Comparison of ENCODE assay signal across 20 cellular contexts in the genomic region with DNA sequence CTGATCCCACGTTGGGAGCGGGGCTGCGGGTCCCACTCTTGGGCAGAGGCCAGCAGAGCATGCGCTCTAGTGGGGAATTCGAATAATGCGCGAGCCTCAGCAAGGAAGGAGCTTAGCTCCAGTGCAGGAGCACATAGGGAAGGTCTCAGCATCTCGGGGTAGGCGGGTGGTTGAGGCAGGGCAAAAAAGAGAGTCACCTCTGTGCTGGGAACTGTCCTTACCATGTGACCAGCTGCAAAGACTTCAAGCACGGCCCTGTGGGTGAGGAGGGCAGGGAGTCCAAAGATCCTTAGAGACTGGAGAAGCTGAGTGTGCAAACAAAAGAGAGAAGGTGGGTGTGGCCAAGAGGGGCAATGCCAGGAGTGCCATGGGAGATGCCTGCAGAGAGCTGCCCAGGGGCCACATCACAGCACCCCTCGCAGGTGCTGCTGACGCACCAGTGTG.
DNase-seq lines count a peak whose midpoint lies in the region; ATAC-seq and TF ChIP-seq lines count a peak whose summit lies in the region.
"Had no signal": no experiment of that assay in that cellular context is flagged by ENCODE, and none has a peak within 500 bp of the region (broad histone marks: within the 10 kb centered on the region; RNA-seq: fewer than 3 reads in every experiment).

No MANE protein-coding gene starts in this region.

- DNase-seq in ecto neural progenitor cell (ENCODE audit: low spot score) (peak; percentile 54), neuronal stem cell (ENCODE audit: low spot score) (no peak), NAMALWA (ENCODE audit: low spot score) (no peak), A172 (ENCODE audit: low spot score) (no peak), NCI-H1436 treated with DMSO at 0.1 percent for 48 hours (lab: John Stamatoyannopoulos, UW) (no peak)
- DNase-seq: activated naive CD8-positive, alpha-beta T cell treated with anti-CD3 and anti-CD28 coated beads, Interleukin-2, amount 10 ng/mL, durations not matched to agents 7 days and 5 days; cerebellar nuclear complex; DMS79; esophagus squamous epithelium; MG63; NCI-H2171; PC-3; sigmoid colon; stimulated activated CD4-positive, alpha-beta T cell treated with anti-CD3 and anti-CD28 coated beads, Interleukin-4, amount 100 ng/mL, for 4 hours; T-cell had no signal

- peak overlapping the region; percentile 60 for H3K23ac ChIP-seq in neuronal stem cell (ENCODE audit: low read depth, low read length, poor library complexity)

- no peak overlapping the region for H3K4ac ChIP-seq in neuronal stem cell (ENCODE audit: low read length)

- peaks cover 4% of the 10 kb centered on the region for H3K27me3 Mint-ChIP-seq in activated T-helper 17 cell treated with anti-CD3 and anti-CD28 coated beads, Interleukin-2, amount 50 U/mL, for 72 hours
- H3K27me3 Mint-ChIP-seq: T-cell had no signal

- peak overlapping the region; percentile 35 for H4K91ac ChIP-seq in neuronal stem cell (ENCODE audit: low read depth, low read length, poor library complexity)

- H3K9me3 ChIP-seq in Loucy (ENCODE audit: insufficient read depth, low read depth, low read length) (no peaks in the 10 kb centered on the region), neuronal stem cell (replicated peaks in 1 of 2; ENCODE audit: control insufficient read depth in 2 of 2, insufficient read depth in 1 of 2, low read depth in 1 of 2, low read length in 2 of 2) (no peaks in the 10 kb centered on the region)
- H3K9me3 ChIP-seq: esophagus squamous epithelium, MG63, sigmoid colon had no signal

- no peaks in the 10 kb centered on the region for H3F3A ChIP-seq in Loucy (ENCODE audit: low read depth)

- H2BK120ac ChIP-seq in neuronal stem cell (ENCODE audit: low read depth, low read length): no peak overlapping the region

- no peak for ATAC-seq in activated T-helper 17 cell treated with anti-CD3 and anti-CD28 coated beads, Interleukin-2, amount 50 U/mL, for 72 hours (replicated peaks)
- ATAC-seq: PC-3; stimulated activated effector memory CD8-positive, alpha-beta T cell treated with anti-CD3 and anti-CD28 coated beads, Interleukin-12 subunit alpha, Interleukin-12 subunit beta, amount 100 ng/mL, for 72 hours; T-cell had no signal

- no peak overlapping the region for H4K8ac ChIP-seq in neuronal stem cell (ENCODE audit: low read depth, low read length)

- no CpG with 5 or more reads among the region's 12 CpGs for WGBS in neuronal stem cell (ENCODE audit: extremely low coverage in 2 of 2, insufficient read length in 2 of 2, insufficient replicate concordance in 1 of 2), 2 donors

- H2BK12ac ChIP-seq in neuronal stem cell (ENCODE audit: low read length): peak overlapping the region; percentile 53

- H3K36me3 Mint-ChIP-seq in activated T-helper 17 cell treated with anti-CD3 and anti-CD28 coated beads, Interleukin-2, amount 50 U/mL, for 72 hours (ENCODE audit: low read depth): no peaks in the 10 kb centered on the region
- H3K36me3 Mint-ChIP-seq: activated naive CD8-positive, alpha-beta T cell treated with anti-CD3 and anti-CD28 coated beads, Interleukin-2, amount 10 ng/mL, durations not matched to agents 7 days and 5 days; stimulated activated effector memory CD8-positive, alpha-beta T cell treated with anti-CD3 and anti-CD28 coated beads, Interleukin-12 subunit alpha, Interleukin-12 subunit beta, amount 100 ng/mL, for 72 hours; T-cell had no signal

- no peaks in the 10 kb centered on the region for H3K9me3 Mint-ChIP-seq in activated T-helper 17 cell treated with anti-CD3 and anti-CD28 coated beads, Interleukin-2, amount 50 U/mL, for 72 hours
- H3K9me3 Mint-ChIP-seq: activated naive CD8-positive, alpha-beta T cell treated with anti-CD3 and anti-CD28 coated beads, Interleukin-2, amount 10 ng/mL, durations not matched to agents 7 days and 5 days; stimulated activated effector memory CD8-positive, alpha-beta T cell treated with anti-CD3 and anti-CD28 coated beads, Interleukin-12 subunit alpha, Interleukin-12 subunit beta, amount 100 ng/mL, for 72 hours; T-cell had no signal

- H2AFZ ChIP-seq in Loucy (ENCODE audit: low read length): no peak overlapping the region
- no peak overlapping the region for H2AFZ ChIP-seq in neuronal stem cell (ENCODE audit: low read length)

- peak overlapping the region; percentile 79 for H3K18ac ChIP-seq in neuronal stem cell (ENCODE audit: low read length)

- no peaks in the 10 kb centered on the region for H3K79me1 ChIP-seq in neuronal stem cell (ENCODE audit: low read depth, low read length)

- TF ChIP-seq CTCF in GM12875 (IDR thresholded peaks at IDR 0.05; ENCODE audit: borderline replicate concordance, insufficient read depth, low read depth, low read length) (peak; percentile 20; the same call in 1 of the 2 replicates), Loucy (conservative IDR thresholded peaks at IDR 0.05; ENCODE audit: low read length) (peak; percentile 51)

- no peaks in the 10 kb centered on the region for H3K36me3 ChIP-seq in Loucy (ENCODE audit: insufficient read depth, low read length)
- H3K36me3 ChIP-seq in neuronal stem cell (replicated peaks in 1 of 2; ENCODE audit: control insufficient read depth in 2 of 2, insufficient read depth in 2 of 2, low read length in 2 of 2): no peaks in the 10 kb centered on the region
- H3K36me3 ChIP-seq: esophagus squamous epithelium, MG63, sigmoid colon had no signal

- peak overlapping the region; percentile 48 for H2AK5ac ChIP-seq in neuronal stem cell (ENCODE audit: low read depth, low read length)

- H3K27me3 ChIP-seq in Loucy (ENCODE audit: insufficient read depth, low read length, poor library complexity, severe bottlenecking) (no peaks in the 10 kb centered on the region), neuronal stem cell (ENCODE audit: control insufficient read depth in 3 of 3, insufficient read depth in 3 of 3, low read depth in 1 of 3, low read length in 3 of 3) (no peaks in the 10 kb centered on the region)
- H3K27me3 ChIP-seq: esophagus squamous epithelium, MG63 had no signal

- H3K4me1 Mint-ChIP-seq in activated T-helper 17 cell treated with anti-CD3 and anti-CD28 coated beads, Interleukin-2, amount 50 U/mL, for 72 hours: no peaks in the 10 kb centered on the region
- H3K4me1 Mint-ChIP-seq: stimulated activated effector memory CD8-positive, alpha-beta T cell treated with anti-CD3 and anti-CD28 coated beads, Interleukin-12 subunit alpha, Interleukin-12 subunit beta, amount 100 ng/mL, for 72 hours had no signal

- peaks cover 14% of the 10 kb centered on the region for H3K4me1 ChIP-seq in Loucy (ENCODE audit: insufficient read depth, low read length, poor library complexity, severe bottlenecking)
- H3K4me1 ChIP-seq in neuronal stem cell (ENCODE audit: control insufficient read depth in 2 of 2, insufficient read depth in 1 of 2, low read depth in 1 of 2, low read length in 2 of 2): peaks cover 0 to 4% of the 10 kb centered on the region in 2 donors

- H3K79me2 ChIP-seq in Loucy (ENCODE audit: insufficient read depth, low read length): no peaks in the 10 kb centered on the region

- H3K4me3 ChIP-seq in GM12875 (ENCODE audit: low read depth, low read length) (no peak overlapping the region), Loucy (ENCODE audit: low read length, poor library complexity, severe bottlenecking) (no peak overlapping the region), neuronal stem cell (ENCODE audit: low read length in 2 of 2) (no peak overlapping the region)
- H3K4me3 ChIP-seq: esophagus squamous epithelium, MG63, sigmoid colon had no signal

- no peak overlapping the region for H2BK15ac ChIP-seq in neuronal stem cell (ENCODE audit: low read length)

- H4K20me1 ChIP-seq in Loucy (ENCODE audit: insufficient read depth, low read length, poor library complexity, severe bottlenecking): no peaks in the 10 kb centered on the region

- no peak overlapping the region for H3K4me3 Mint-ChIP-seq in activated T-helper 17 cell treated with anti-CD3 and anti-CD28 coated beads, Interleukin-2, amount 50 U/mL, for 72 hours
- H3K4me3 Mint-ChIP-seq: activated naive CD8-positive, alpha-beta T cell treated with anti-CD3 and anti-CD28 coated beads, Interleukin-2, amount 10 ng/mL, durations not matched to agents 7 days and 5 days; stimulated activated effector memory CD8-positive, alpha-beta T cell treated with anti-CD3 and anti-CD28 coated beads, Interleukin-12 subunit alpha, Interleukin-12 subunit beta, amount 100 ng/mL, for 72 hours; T-cell had no signal

- H3K4me2 ChIP-seq in Loucy (ENCODE audit: low read depth, low read length, poor library complexity, severe bottlenecking) (no peak overlapping the region), neuronal stem cell (ENCODE audit: insufficient read depth, low read length, poor library complexity, severe bottlenecking) (no peak overlapping the region)

- no peak overlapping the region for H3K27ac ChIP-seq in neuronal stem cell (replicated peaks; ENCODE audit: low read length)
- H3K27ac ChIP-seq: C4-2B, esophagus squamous epithelium, sigmoid colon had no signal

- H3K14ac ChIP-seq in neuronal stem cell (ENCODE audit: low read length): no peak overlapping the region

- H3K9ac ChIP-seq in Loucy (ENCODE audit: low read depth, low read length, poor library complexity, severe bottlenecking): no peak overlapping the region
- H3K9ac ChIP-seq in neuronal stem cell (ENCODE audit: low read depth, low read length, poor library complexity): no peak overlapping the region

- H2BK5ac ChIP-seq in neuronal stem cell (ENCODE audit: low read length): no peak overlapping the region

- no peaks in the 10 kb centered on the region for H3K9me2 ChIP-seq in Loucy (replicated peaks; ENCODE audit: low read depth, low read length)

- H3K27ac Mint-ChIP-seq in activated T-helper 17 cell treated with anti-CD3 and anti-CD28 coated beads, Interleukin-2, amount 50 U/mL, for 72 hours: no peak overlapping the region
- H3K27ac Mint-ChIP-seq: activated naive CD8-positive, alpha-beta T cell treated with anti-CD3 and anti-CD28 coated beads, Interleukin-2, amount 10 ng/mL, durations not matched to agents 7 days and 5 days; stimulated activated effector memory CD8-positive, alpha-beta T cell treated with anti-CD3 and anti-CD28 coated beads, Interleukin-12 subunit alpha, Interleukin-12 subunit beta, amount 100 ng/mL, for 72 hours; T-cell had no signal
